In genomic region chr14:56081139-56081538, GRCh38 we compare ENCODE assay signal across 22 cellular contexts. TPM values are rescaled to one million over a fixed set of nuclear protein-coding genes. Genes with fewer than 3 reads are reported as not detected.
DNase-seq lines count a peak whose midpoint lies in the region; ATAC-seq and TF ChIP-seq lines count a peak whose summit lies in the region.
"Had no signal": no experiment of that assay in that cellular context is flagged by ENCODE, and none has a peak within 500 bp of the region (broad histone marks: within the 10 kb centered on the region; RNA-seq: fewer than 3 reads in every experiment).

No MANE protein-coding gene starts in this region.

- no peak for ATAC-seq in HG02970 (IDR thresholded peaks at IDR 0.05; ENCODE audit: low FRiP score, unreplicated experiment)
- ATAC-seq: activated naive CD8-positive, alpha-beta T cell treated with anti-CD3 and anti-CD28 coated beads, Interleukin-2, amount 50 U/mL, for 24 hours; PC-3 had no signal

- POLR2A ChIA-PET in BJ (lab: Charles Lee), result no interaction called here

- H3K36me3 ChIP-seq in BJ (ENCODE audit: control insufficient read depth, insufficient read depth, low read length), result no peaks in the 10 kb centered on the region
- no peaks in the 10 kb centered on the region for H3K36me3 ChIP-seq in adipocyte (ENCODE audit: control insufficient read depth, insufficient read depth, low read length, severe bottlenecking)
- H3K36me3 ChIP-seq: ovary, tibial artery had no signal

- no peak overlapping the region for H3K4me3 ChIP-seq in BJ (ENCODE audit: low read depth, low read length)
- H3K4me3 ChIP-seq in adipocyte (ENCODE audit: low read length), result no peak overlapping the region
- H3K4me3 ChIP-seq in fibroblast of the aortic adventitia (ENCODE audit: low read depth, low read length), result no peak overlapping the region
- H3K4me3 ChIP-seq: ovary, tibial artery had no signal

- peak; percentile 1 for DNase-seq in BJ (ENCODE audit: low read depth)
- peak; percentile 85 for DNase-seq in adipocyte (ENCODE audit: low read depth)
- peak; percentile 4 for DNase-seq in fibroblast of the aortic adventitia (ENCODE audit: low read depth)
- peak; percentile 18 for DNase-seq in renal cortical epithelial cell (ENCODE audit: low read depth)
- DNase-seq in HT-29 (ENCODE audit: low spot score), result no peak
- no peak for DNase-seq in ACHN
- DNase-seq: activated CD4-positive, alpha-beta T cell treated with anti-CD3 and anti-CD28 coated beads for 4 hours; activated naive CD8-positive, alpha-beta T cell treated with anti-CD3 and anti-CD28 coated beads, Interleukin-2, amount 50 U/mL, for 24 hours; effector CD4-positive, alpha-beta T cell; H7; NCI-H1105; NCI-H187 treated with DMSO at 0.1 percent for 48 hours; NCI-H526; NK-92 treated with Interleukin-12 subunit alpha and Interleukin-12 subunit beta, amount 100 ng/mL, for 24 hours; ovary; PC-3; retina; Right ventricle myocardium superior; stimulated activated CD4-positive, alpha-beta T cell treated with anti-CD3 and anti-CD28 coated beads, Interleukin-2, amount 100 ng/mL, for 24 hours; tibial artery had no signal

- no peak overlapping the region for H3K9ac ChIP-seq in adipocyte (ENCODE audit: low read length)

- no peak for TF ChIP-seq CTCF in BJ (IDR thresholded peaks at IDR 0.05; ENCODE audit: insufficient read depth, low read depth, low read length)
- TF ChIP-seq CTCF in fibroblast of the aortic adventitia (IDR thresholded peaks at IDR 0.05; ENCODE audit: insufficient read depth, low read length), result no peak

- H3K9me3 ChIP-seq in adipocyte (ENCODE audit: control insufficient read depth, low read length), result peaks cover 2% of the 10 kb centered on the region
- H3K9me3 ChIP-seq: ovary, tibial artery had no signal

- in situ Hi-C loops in ACHN (cut with HindIII; ENCODE audit: low pct_ligation_motif_present, low pct_unique_long_range_greater_than_20kb, low sequenced_read_pairs), result no loop called here

- CTCF ChIA-PET in BJ (lab: Yijun Ruan, JAX), result interaction anchor here (1.2 kb wide), 1 partner anchor 259 kb away, joined by 3 read pairs; no protein-coding TSS in a partner anchor

- no peaks in the 10 kb centered on the region for H3K4me1 ChIP-seq in adipocyte (ENCODE audit: control insufficient read depth, insufficient read depth, low read length)
- H3K4me1 ChIP-seq: tibial artery had no signal

- no peaks in the 10 kb centered on the region for H3K27me3 ChIP-seq in BJ (ENCODE audit: control insufficient read depth, insufficient read depth, low read length)
- H3K27me3 ChIP-seq in adipocyte (replicated peaks; ENCODE audit: control insufficient read depth, insufficient read depth, low read length), result peaks cover 34% of the 10 kb centered on the region
- H3K27me3 ChIP-seq: ovary, tibial artery had no signal

RNA-seq across cellular contexts. Expression of gene PELI2, which starts 37.1 kb away (rescaled TPM):
- polyA plus RNA-seq in BJ (2011; rRNA removed), result 8.5 and 10.5 TPM in 2 replicates
- 19.4 and 28.1 TPM in 2 replicates for polyA minus RNA-seq in BJ (2011; rRNA and poly(A)+ RNA removed)
- 5.9 and 14.0 TPM in 2 replicates for total RNA-seq in fibroblast of the aortic adventitia (ENCODE audit: low replicate concordance)
- 2.1 and 8.9 TPM in 2 replicates for total RNA-seq in renal cortical epithelial cell
- total RNA-seq in HT-29 (2014; rRNA removed; shearing (Covaris generic)), result 3.1 and 3.8 TPM in 2 replicates
- polyA plus RNA-seq: keratinocyte had no signal

Comparison
In these comparisons a context has a peak if more than half of its experiments do, and no peak if none do; other contexts are left out.
1. DNase-seq: peak in BJ (single experiment), adipocyte (single experiment), fibroblast of the aortic adventitia (single experiment) and renal cortical epithelial cell (single experiment); none in HT-29 (single experiment) and ACHN (single experiment).